24 cellular contexts compared by ENCODE assay signal in the genomic region with DNA sequence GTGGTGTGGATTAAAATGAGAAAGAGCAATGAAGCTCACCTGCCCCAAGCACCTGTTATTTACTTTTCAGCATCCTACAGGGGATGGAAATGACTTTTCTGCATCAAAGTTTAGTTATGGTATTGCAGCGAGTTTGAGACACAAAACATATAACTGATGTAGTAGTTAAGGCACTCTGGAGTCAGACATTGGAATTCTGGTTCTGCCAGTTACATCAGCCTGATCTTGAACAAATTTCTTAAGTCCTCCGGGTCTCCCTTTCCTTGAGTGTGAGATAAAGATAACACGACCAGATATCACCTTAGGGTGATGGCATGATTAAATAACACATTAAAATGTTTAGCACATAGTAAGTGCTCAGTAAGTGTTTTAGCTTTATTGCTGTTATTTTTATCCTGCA.
"Had no signal": no experiment of that assay in that cellular context is flagged by ENCODE, and none has a peak within 500 bp of the region (broad histone marks: within the 10 kb centered on the region; RNA-seq: fewer than 3 reads in every experiment).

No MANE protein-coding gene starts in this region.

- H3K4me3 Mint-ChIP-seq: dendritic cell treated with granulocyte-macrophage colony-stimulating factor and Interleukin-4, amounts not matched to agents 40 ng/mL and 50 ng/mL, for 4 days; effector memory CD8-positive, alpha-beta T cell; endodermal cell; mesothelial cell of epicardium had no signal

- H3K4me1 ChIP-seq: colonic mucosa, left lung, lower lobe of right lung had no signal

- H3K27me3 Mint-ChIP-seq: dendritic cell treated with granulocyte-macrophage colony-stimulating factor and Interleukin-4, amounts not matched to agents 40 ng/mL and 50 ng/mL, for 4 days; effector memory CD8-positive, alpha-beta T cell had no signal

- H3K4me3 ChIP-seq: colonic mucosa, esophagus squamous epithelium, gastrocnemius medialis, heart right ventricle, left lung, lower lobe of right lung, mucosa of descending colon had no signal

- H3K9me3 Mint-ChIP-seq: dendritic cell treated with granulocyte-macrophage colony-stimulating factor and Interleukin-4, amounts not matched to agents 40 ng/mL and 50 ng/mL, for 4 days; effector memory CD8-positive, alpha-beta T cell; endodermal cell; mesothelial cell of epicardium had no signal

- ATAC-seq: effector memory CD8-positive, alpha-beta T cell; esophagus mucosa; gastrocnemius medialis; heart right ventricle; left cardiac atrium; left lung; left ventricle myocardium superior; lower lobe of right lung; mucosa of descending colon had no signal

- H3K27ac ChIP-seq: colonic mucosa, epithelial cell of prostate, esophagus squamous epithelium, gastrocnemius medialis, heart right ventricle, left lung, lower lobe of right lung had no signal

- H3K4me1 Mint-ChIP-seq: mesothelial cell of epicardium had no signal

- DNase-seq: colonic mucosa; cortex of kidney; effector CD8-positive, alpha-beta T cell; effector memory CD8-positive, alpha-beta T cell; endodermal cell; erythroblast; esophagus squamous epithelium; foreskin fibroblast; foreskin melanocyte; gastrocnemius medialis; glutamatergic neuron; head of caudate nucleus; heart right ventricle; hippocampal formation; left cardiac atrium; left lung; left ventricle myocardium superior; lower lobe of right lung; mesenchymal stem cell; mucosa of descending colon had no signal

- H3K36me3 ChIP-seq: colonic mucosa, gastrocnemius medialis, heart right ventricle, left lung, lower lobe of right lung had no signal

- H3K27me3 ChIP-seq: colonic mucosa, esophagus squamous epithelium, gastrocnemius medialis, heart right ventricle, left lung had no signal

- H3K27ac Mint-ChIP-seq: dendritic cell treated with granulocyte-macrophage colony-stimulating factor and Interleukin-4, amounts not matched to agents 40 ng/mL and 50 ng/mL, for 4 days; effector memory CD8-positive, alpha-beta T cell; endodermal cell; mesothelial cell of epicardium had no signal

- H3K9me3 ChIP-seq: colonic mucosa, esophagus squamous epithelium, gastrocnemius medialis, heart right ventricle, left lung, lower lobe of right lung, mucosa of descending colon had no signal
